ENCODE assay signal across 29 cellular contexts in genomic region chr15:31058236-31058962, GRCh38. TPM values are rescaled to one million over a fixed set of nuclear protein-coding genes. Genes with fewer than 3 reads are reported as not detected.
DNase-seq lines count a peak whose midpoint lies in the region; ATAC-seq, FAIRE-seq and TF ChIP-seq lines count a peak whose summit lies in the region.
"Had no signal": no experiment of that assay in that cellular context is flagged by ENCODE, and none has a peak within 500 bp of the region (broad histone marks: within the 10 kb centered on the region; RNA-seq: fewer than 3 reads in every experiment).

No MANE protein-coding gene starts in this region.

- FAIRE-seq in A549 (lab: Jason Lieb, UNC) (peak; percentile 13), small intestine (lab: Jason Lieb, UNC) (no peak)
- FAIRE-seq: GM12878, GM12892, GM18507 had no signal

- H3K4me3 ChIP-seq in A549: no peak overlapping the region
- no peak overlapping the region for H3K4me3 ChIP-seq in neuronal stem cell (ENCODE audit: low read length in 2 of 2)
- no peak overlapping the region for H3K4me3 ChIP-seq in small intestine (ENCODE audit: low read depth in 1 of 2, low read length in 2 of 2)
- H3K4me3 ChIP-seq: BLaER1, GM12878 had no signal

- no peak for TF ChIP-seq POLR2A in A549 (IDR thresholded peaks at IDR 0.05; ENCODE audit: low read length)

- no peak for DNase-seq in A549 (ENCODE audit: low read depth in 1 of 2, low spot score in 1 of 2)
- DNase-seq in left colon: no peak
- DNase-seq in neuronal stem cell (ENCODE audit: low spot score): no peak
- no peak for DNase-seq in small intestine
- DNase-seq: ACHN; BE2C; C1 segment of cervical spinal cord; CD4-positive, alpha-beta memory T cell; CD4-positive, CD25-positive, alpha-beta regulatory T cell; CD8-positive, alpha-beta memory T cell; COR-L47; DMS 273 treated with DMSO at 0.1 percent for 48 hours; DMS153; DMS53; DMS79; DND-41; EL; GDM1 had no signal

- peak overlapping the region; percentile 9 for H4K8ac ChIP-seq in neuronal stem cell (ENCODE audit: low read depth, low read length)

- no peak overlapping the region for H3K23ac ChIP-seq in neuronal stem cell (ENCODE audit: low read depth, low read length, poor library complexity)

- H3K36me3 ChIP-seq in neuronal stem cell (replicated peaks in 1 of 2; ENCODE audit: control insufficient read depth in 2 of 2, insufficient read depth in 2 of 2, low read length in 2 of 2) (no peaks in the 10 kb centered on the region), small intestine (ENCODE audit: control insufficient read depth in 2 of 2, insufficient read depth in 2 of 2, low read length in 2 of 2) (no peaks in the 10 kb centered on the region)
- H3K36me3 ChIP-seq: BE2C, BLaER1 had no signal

- no peak overlapping the region for H3K4ac ChIP-seq in neuronal stem cell (ENCODE audit: low read length)

- H4K91ac ChIP-seq in neuronal stem cell (ENCODE audit: low read depth, low read length, poor library complexity): no peak overlapping the region

- ATAC-seq in A549 (no peak), left colon (peak; percentile 71), GM19324 (IDR thresholded peaks at IDR 0.05; ENCODE audit: low FRiP score, unreplicated experiment) (no peak), HG03571 (IDR thresholded peaks at IDR 0.05; ENCODE audit: unreplicated experiment) (no peak)
- ATAC-seq: GM12878 had no signal

- TF ChIP-seq EP300 in A549 (IDR thresholded peaks at IDR 0.05): no peak

- no peak overlapping the region for H2BK120ac ChIP-seq in neuronal stem cell (ENCODE audit: low read depth, low read length)

- H3K27me3 ChIP-seq in neuronal stem cell (ENCODE audit: control insufficient read depth in 3 of 3, insufficient read depth in 3 of 3, low read depth in 1 of 3, low read length in 3 of 3): no peaks in the 10 kb centered on the region
- no peaks in the 10 kb centered on the region for H3K27me3 ChIP-seq in small intestine (ENCODE audit: control insufficient read depth in 2 of 2, insufficient read depth in 2 of 2, low read length in 2 of 2)
- H3K27me3 ChIP-seq: BLaER1 had no signal

- TF ChIP-seq RAD21 in A549 (conservative IDR thresholded peaks at IDR 0.05 in 1 of 2, IDR thresholded peaks at IDR 0.05 in 1 of 2): no peak

- H3K4me1 ChIP-seq in A549: no peaks in the 10 kb centered on the region
- H3K4me1 ChIP-seq in neuronal stem cell (ENCODE audit: control insufficient read depth in 2 of 2, insufficient read depth in 1 of 2, low read depth in 1 of 2, low read length in 2 of 2): no peaks in the 10 kb centered on the region
- H3K4me1 ChIP-seq in small intestine (ENCODE audit: control insufficient read depth in 2 of 2, insufficient read depth in 1 of 2, low read depth in 1 of 2, low read length in 1 of 2): no peaks in the 10 kb centered on the region
- H3K4me1 ChIP-seq: BE2C, BLaER1 had no signal

- no peak overlapping the region for H2AK5ac ChIP-seq in neuronal stem cell (ENCODE audit: low read depth, low read length)

- H3K18ac ChIP-seq in neuronal stem cell (ENCODE audit: low read length): no peak overlapping the region

- POLR2A ChIA-PET in A549 (lab: Yijun Ruan, JAX): no interaction called here

- no peak overlapping the region for H2BK5ac ChIP-seq in neuronal stem cell (ENCODE audit: low read length)

- intact Hi-C loops in left colon (cut with DNase I, micrococcal nuclease): no loop called here

- TF ChIP-seq CTCF in A549 (IDR thresholded peaks at IDR 0.05): no peak

- CTCF ChIA-PET in A549 (lab: Yijun Ruan, JAX): interaction anchor here (1.6 kb wide), 1 partner anchor 71 kb away, joined by 4 read pairs; no protein-coding TSS in a partner anchor

- no peak overlapping the region for H3K9ac ChIP-seq in neuronal stem cell (ENCODE audit: low read depth, low read length, poor library complexity)
- H3K9ac ChIP-seq: BLaER1 had no signal

- no peak overlapping the region for H2AFZ ChIP-seq in neuronal stem cell (ENCODE audit: low read length)

- no peak overlapping the region for H2BK15ac ChIP-seq in neuronal stem cell (ENCODE audit: low read length)

- H2BK12ac ChIP-seq in neuronal stem cell (ENCODE audit: low read length): no peak overlapping the region

- no peaks in the 10 kb centered on the region for H3K79me1 ChIP-seq in neuronal stem cell (ENCODE audit: low read depth, low read length)

- no peak overlapping the region for H3K14ac ChIP-seq in neuronal stem cell (ENCODE audit: low read length)

- WGBS in A549 (ENCODE audit: missing lambda C conversion rate): 50% methylated on average over 6 of the region's 6 CpGs
- WGBS in neuronal stem cell (ENCODE audit: extremely low coverage in 2 of 2, insufficient read length in 2 of 2, insufficient replicate concordance in 1 of 2), 2 donors: no CpG with 5 or more reads among the region's 6 CpGs
- WGBS in small intestine, 3 donors: 77 to 86% (median 80%) methylated on average over 6 of the region's 6 CpGs

- H3K4me2 ChIP-seq in A549: no peak overlapping the region
- no peak overlapping the region for H3K4me2 ChIP-seq in neuronal stem cell (ENCODE audit: insufficient read depth, low read length, poor library complexity, severe bottlenecking)
- H3K4me2 ChIP-seq: BLaER1 had no signal

- no peak overlapping the region for H3K27ac ChIP-seq in A549
- H3K27ac ChIP-seq in neuronal stem cell (replicated peaks; ENCODE audit: low read length): no peak overlapping the region
- H3K27ac ChIP-seq in small intestine (ENCODE audit: low read depth in 1 of 2, low read length in 1 of 2): no peak overlapping the region
- H3K27ac ChIP-seq: 22Rv1, BLaER1 had no signal

- H3K9me3 ChIP-seq in A549 (0 out of 3 replicates have a peak, but pooled peaks cover 7% of the 10 kb centered on the region), neuronal stem cell (replicated peaks in 1 of 2; ENCODE audit: control insufficient read depth in 2 of 2, insufficient read depth in 1 of 2, low read depth in 1 of 2, low read length in 2 of 2) (peaks cover 0 to 3% of the 10 kb centered on the region in 2 donors), small intestine (ENCODE audit: control insufficient read depth, low read depth) (no peaks in the 10 kb centered on the region)
- H3K9me3 ChIP-seq: BE2C had no signal

TF ChIP-seq in A549, 52 proteins besides CTCF, POLR2A, EP300 and RAD21:
- TF ChIP-seq EHMT2 (IDR thresholded peaks at IDR 0.05; ENCODE audit: low read depth) (no peak), RARB (CRISPR knock-in tag; IDR thresholded peaks at IDR 0.05) (no peak), NR3C1 (IDR thresholded peaks at IDR 0.05) (no peak), JUN (IDR thresholded peaks at IDR 0.05) (no peak), REST (IDR thresholded peaks at IDR 0.05) (no peak), PHF8 (IDR thresholded peaks at IDR 0.05; ENCODE audit: borderline replicate concordance, low read depth) (no peak), FOSB (CRISPR knock-in tag; IDR thresholded peaks at IDR 0.05) (no peak), ZNF302 (CRISPR knock-in tag; IDR thresholded peaks at IDR 0.05) (no peak), MAFK (IDR thresholded peaks at IDR 0.05; ENCODE audit: partially characterized antibody) (no peak), NFE2L2 (conservative IDR thresholded peaks at IDR 0.05; ENCODE audit: low read length) (no peak), HOXB5 (CRISPR knock-in tag; IDR thresholded peaks at IDR 0.05) (no peak), HES2 (IDR thresholded peaks at IDR 0.05) (no peak), POLR2AphosphoS2 (conservative IDR thresholded peaks at IDR 0.05; ENCODE audit: low read length) (no peak)

RNA-seq across cellular contexts. Expression of gene TRPM1, which starts 43.1 kb away (rescaled TPM):
- polyA plus RNA-seq in A549 (2011; rRNA removed): not detected in 2 replicates
- not detected in 2 replicates for polyA plus RNA-seq in A549 (2012; cell fraction: cytosol; rRNA removed)
- polyA plus RNA-seq in A549 (2012; cell fraction: nucleus; rRNA removed): not detected in 2 replicates
- not detected in 3 replicates for polyA plus RNA-seq in A549 (2017; fragmentation: RNase III; extraction: RNeasy Plus Mini Kit Qiagen cat#74134 plus additional on column Dnase treatment)
- polyA minus RNA-seq in A549 (2011; rRNA and poly(A)+ RNA removed): not detected in 2 replicates
- total RNA-seq in left colon: not detected
- not detected for polyA plus RNA-seq in neuronal stem cell (2013, experiment 1 of 2)
- not detected for polyA plus RNA-seq in neuronal stem cell (2013, experiment 2 of 2)
- polyA plus RNA-seq in small intestine: under 1 TPM in 1 of 3 donors, not detected in 2; under 0.01 TPM
- total RNA-seq: A172; A673; CD4-positive, alpha-beta memory T cell; CD4-positive, CD25-positive, alpha-beta regulatory T cell; CD8-positive, alpha-beta memory T cell; Daoy had no signal
- polyA plus RNA-seq: AG04450; CD4-positive, alpha-beta memory T cell; CD4-positive, CD25-positive, alpha-beta regulatory T cell had no signal
